In genomic region chr9:122393284-122393983, GRCh38 we compare ENCODE assay signal across 19 cellular contexts. TPM values are rescaled to one million over a fixed set of nuclear protein-coding genes. Genes with fewer than 3 reads are reported as not detected.
DNase-seq lines count a peak whose midpoint lies in the region; ATAC-seq and TF ChIP-seq lines count a peak whose summit lies in the region.
"Had no signal": no experiment of that assay in that cellular context is flagged by ENCODE, and none has a peak within 500 bp of the region (broad histone marks: within the 10 kb centered on the region; RNA-seq: fewer than 3 reads in every experiment).

No MANE protein-coding gene starts in this region.

- peaks cover 15% of the 10 kb centered on the region for H3K27me3 Mint-ChIP-seq in activated CD4-positive, alpha-beta T cell treated with anti-CD3 and anti-CD28 coated beads for 36 hours

- TF ChIP-seq CTCF in RWPE2 (IDR thresholded peaks at IDR 0.05; ENCODE audit: poor library complexity, severe bottlenecking) = no peak

- H3K36me3 ChIP-seq in RWPE2 (ENCODE audit: low read depth) = no peaks in the 10 kb centered on the region

- H3K4me1 Mint-ChIP-seq in activated CD4-positive, alpha-beta T cell treated with anti-CD3 and anti-CD28 coated beads for 36 hours = no peaks in the 10 kb centered on the region
- H3K4me1 Mint-ChIP-seq in stimulated activated effector memory CD8-positive, alpha-beta T cell treated with anti-CD3 and anti-CD28 coated beads, Interleukin-12 subunit alpha, Interleukin-12 subunit beta, amount 100 ng/mL, for 72 hours = peaks cover 8% of the 10 kb centered on the region
- H3K4me1 Mint-ChIP-seq: activated naive CD4-positive, alpha-beta T cell treated with anti-CD3 and anti-CD28 coated beads, Interleukin-2, amount 50 U/mL, for 24 hours had no signal

- intact Hi-C loops in activated CD4-positive, alpha-beta T cell treated with anti-CD3 and anti-CD28 coated beads for 36 hours (cut with DNase I, micrococcal nuclease) = no loop called here

- peaks cover 9% of the 10 kb centered on the region for H3K4me1 ChIP-seq in RWPE2 (ENCODE audit: insufficient read depth, poor library complexity, severe bottlenecking)
- H3K4me1 ChIP-seq: parathyroid adenoma had no signal

- POLR2A ChIA-PET in activated CD4-positive, alpha-beta T cell treated with anti-CD3 and anti-CD28 coated beads for 36 hours (lab: Charles Lee) = no interaction called here

- H3K4me3 ChIP-seq in RWPE2 (ENCODE audit: severe bottlenecking) = no peak overlapping the region
- H3K4me3 ChIP-seq: A549 had no signal

- no peaks in the 10 kb centered on the region for H3K36me3 Mint-ChIP-seq in activated CD4-positive, alpha-beta T cell treated with anti-CD3 and anti-CD28 coated beads for 36 hours (ENCODE audit: low read depth)
- no peaks in the 10 kb centered on the region for H3K36me3 Mint-ChIP-seq in stimulated activated effector memory CD8-positive, alpha-beta T cell treated with anti-CD3 and anti-CD28 coated beads, Interleukin-12 subunit alpha, Interleukin-12 subunit beta, amount 100 ng/mL, for 72 hours
- H3K36me3 Mint-ChIP-seq: activated naive CD4-positive, alpha-beta T cell treated with anti-CD3 and anti-CD28 coated beads, Interleukin-2, amount 50 U/mL, for 24 hours; CD4-positive, alpha-beta memory T cell had no signal

- ATAC-seq in activated CD4-positive, alpha-beta T cell treated with anti-CD3 and anti-CD28 coated beads for 36 hours = peak; percentile 23
- no peak for ATAC-seq in RWPE2 (ENCODE audit: low read depth)
- ATAC-seq in stimulated activated effector memory CD8-positive, alpha-beta T cell treated with anti-CD3 and anti-CD28 coated beads, Interleukin-12 subunit alpha, Interleukin-12 subunit beta, amount 100 ng/mL, for 72 hours = peak; percentile 39
- ATAC-seq in HG03520 (IDR thresholded peaks at IDR 0.05; ENCODE audit: unreplicated experiment) = no peak
- ATAC-seq: left colon had no signal

- CTCF ChIA-PET in activated CD4-positive, alpha-beta T cell treated with anti-CD3 and anti-CD28 coated beads for 36 hours (lab: Charles Lee) = no interaction called here

- no peaks in the 10 kb centered on the region for H3K27me3 ChIP-seq in RWPE2 (ENCODE audit: insufficient read depth, poor library complexity, severe bottlenecking)

- no peaks in the 10 kb centered on the region for H3K9me3 ChIP-seq in RWPE2 (ENCODE audit: severe bottlenecking)
- H3K9me3 ChIP-seq: A549 had no signal

- peak overlapping the region; percentile 46 for H3K27ac ChIP-seq in RWPE2 (ENCODE audit: poor library complexity, severe bottlenecking)
- H3K27ac ChIP-seq: parathyroid adenoma had no signal

- H3K27ac Mint-ChIP-seq in activated CD4-positive, alpha-beta T cell treated with anti-CD3 and anti-CD28 coated beads for 36 hours = no peak overlapping the region
- H3K27ac Mint-ChIP-seq in stimulated activated effector memory CD8-positive, alpha-beta T cell treated with anti-CD3 and anti-CD28 coated beads, Interleukin-12 subunit alpha, Interleukin-12 subunit beta, amount 100 ng/mL, for 72 hours = no peak overlapping the region
- H3K27ac Mint-ChIP-seq: activated naive CD4-positive, alpha-beta T cell treated with anti-CD3 and anti-CD28 coated beads, Interleukin-2, amount 50 U/mL, for 24 hours; CD4-positive, alpha-beta memory T cell had no signal

- no peak for DNase-seq in activated CD4-positive, alpha-beta T cell treated with anti-CD3 and anti-CD28 coated beads for 36 hours
- no peak for DNase-seq in activated CD4-positive, alpha-beta T cell treated with anti-CD3 and anti-CD28 coated beads for 1 hour
- DNase-seq in RWPE2 (ENCODE audit: low spot score) (no peak), iPS-NIHi7 (ENCODE audit: extremely low spot score) (peak; percentile 5), SHP77 (lab: John Stamatoyannopoulos, UW) (no peak), SK-N-DZ (ENCODE audit: low spot score) (no peak)
- peak in 1 of 2 donors; percentile 37 for DNase-seq in stimulated activated effector memory CD8-positive, alpha-beta T cell treated with anti-CD3 and anti-CD28 coated beads, Interleukin-12 subunit alpha, Interleukin-12 subunit beta, amount 100 ng/mL, for 72 hours (ENCODE audit: low spot score in 2 of 2)
- DNase-seq: activated T-cell treated with anti-CD3 and anti-CD28 coated beads for 4 hours; CD4-positive, alpha-beta memory T cell; DMS79 treated with DMSO at 0.1 percent for 48 hours; KBM-7; left colon; NCI-H1092; stimulated activated naive CD4-positive, alpha-beta T cell; T-helper 2 cell had no signal

- H3K9me3 Mint-ChIP-seq in activated CD4-positive, alpha-beta T cell treated with anti-CD3 and anti-CD28 coated beads for 36 hours (ENCODE audit: low read depth) = no peaks in the 10 kb centered on the region
- no peaks in the 10 kb centered on the region for H3K9me3 Mint-ChIP-seq in stimulated activated effector memory CD8-positive, alpha-beta T cell treated with anti-CD3 and anti-CD28 coated beads, Interleukin-12 subunit alpha, Interleukin-12 subunit beta, amount 100 ng/mL, for 72 hours
- H3K9me3 Mint-ChIP-seq: activated naive CD4-positive, alpha-beta T cell treated with anti-CD3 and anti-CD28 coated beads, Interleukin-2, amount 50 U/mL, for 24 hours had no signal

- no peak overlapping the region for H3K4me3 Mint-ChIP-seq in activated CD4-positive, alpha-beta T cell treated with anti-CD3 and anti-CD28 coated beads for 36 hours
- H3K4me3 Mint-ChIP-seq in stimulated activated effector memory CD8-positive, alpha-beta T cell treated with anti-CD3 and anti-CD28 coated beads, Interleukin-12 subunit alpha, Interleukin-12 subunit beta, amount 100 ng/mL, for 72 hours = no peak overlapping the region
- H3K4me3 Mint-ChIP-seq: activated naive CD4-positive, alpha-beta T cell treated with anti-CD3 and anti-CD28 coated beads, Interleukin-2, amount 50 U/mL, for 24 hours; CD4-positive, alpha-beta memory T cell had no signal

RNA-seq across cellular contexts. Expression of gene PTGS1, which starts 22.6 kb away (rescaled TPM):
- under 1 TPM in 1 of 2 experiments, not detected in 1; 0.09 TPM for total RNA-seq in activated CD4-positive, alpha-beta T cell treated with anti-CD3 and anti-CD28 coated beads for 36 hours
- polyA plus RNA-seq in SK-N-DZ (2014; cell fraction: cytosol; rRNA removed) = not detected in 2 replicates
- not detected in 2 replicates for polyA plus RNA-seq in SK-N-DZ (2014; cell fraction: nucleus; rRNA removed)

Comparison
In these comparisons a context has a peak if more than half of its experiments do, and no peak if none do; other contexts are left out.
1. ATAC-seq: peak in activated CD4-positive, alpha-beta T cell treated with anti-CD3 and anti-CD28 coated beads for 36 hours (single experiment) and stimulated activated effector memory CD8-positive, alpha-beta T cell treated with anti-CD3 and anti-CD28 coated beads, Interleukin-12 subunit alpha, Interleukin-12 subunit beta, amount 100 ng/mL, for 72 hours (single experiment); none in RWPE2 (single experiment) and HG03520 (single experiment).